In genomic region chr9:116763665-116764064, GRCh38 we compare ENCODE assay signal across 19 cellular contexts.
DNase-seq lines count a peak whose midpoint lies in the region; ATAC-seq and TF ChIP-seq lines count a peak whose summit lies in the region.
"Had no signal": no experiment of that assay in that cellular context is flagged by ENCODE, and none has a peak within 500 bp of the region (broad histone marks: within the 10 kb centered on the region; RNA-seq: fewer than 3 reads in every experiment).

No MANE protein-coding gene starts in this region.

- peak overlapping the region in 8 of 11 experiments; percentile 3 to 49 (median 25); a peak in 7 of 22 replicates for H3K4me2 ChIP-seq in BLaER1 treated with 17β-estradiol and CSF1 and Interleukin-3, amounts not matched to agents 10 nM and 100 nM
- H3K4me2 ChIP-seq: A549 had no signal

- H3K27me3 Mint-ChIP-seq in activated B cell treated with CpG ODN at 0.5 μM for 24 hours (no peaks in the 10 kb centered on the region), mesothelial cell of epicardium (ENCODE audit: low read depth) (no peaks in the 10 kb centered on the region)
- H3K27me3 Mint-ChIP-seq in activated CD4-positive, alpha-beta T cell treated with anti-CD3 and anti-CD28 coated beads for 36 hours = no peaks in the 10 kb centered on the region
- H3K27me3 Mint-ChIP-seq: CD4-positive, alpha-beta T cell had no signal

- no peaks in the 10 kb centered on the region for H4K20me1 ChIP-seq in BLaER1 treated with 17β-estradiol and CSF1 and Interleukin-3, amounts not matched to agents 10 nM and 100 nM

- no peak overlapping the region for H3K27ac Mint-ChIP-seq in activated B cell treated with CpG ODN at 0.5 μM for 24 hours
- H3K27ac Mint-ChIP-seq in mesothelial cell of epicardium = no peak overlapping the region
- H3K27ac Mint-ChIP-seq in activated CD4-positive, alpha-beta T cell treated with anti-CD3 and anti-CD28 coated beads for 36 hours = no peak overlapping the region
- H3K27ac Mint-ChIP-seq: CD14-positive monocyte; CD4-positive, alpha-beta T cell; CD8-positive, alpha-beta memory T cell; HFFc6 had no signal

- intact Hi-C loops in activated B cell treated with CpG ODN at 0.5 μM for 24 hours (cut with micrococcal nuclease) = no loop called here
- intact Hi-C loops in activated CD4-positive, alpha-beta T cell treated with anti-CD3 and anti-CD28 coated beads for 36 hours (cut with DNase I, micrococcal nuclease) = no loop called here

- no peaks in the 10 kb centered on the region for H3K27me3 ChIP-seq in BLaER1 treated with 17β-estradiol and CSF1 and Interleukin-3, amounts not matched to agents 10 nM and 100 nM

- H3K36me3 Mint-ChIP-seq in activated B cell treated with CpG ODN at 0.5 μM for 24 hours (ENCODE audit: low read depth) = no peaks in the 10 kb centered on the region
- no peaks in the 10 kb centered on the region for H3K36me3 Mint-ChIP-seq in mesothelial cell of epicardium
- no peaks in the 10 kb centered on the region for H3K36me3 Mint-ChIP-seq in activated CD4-positive, alpha-beta T cell treated with anti-CD3 and anti-CD28 coated beads for 36 hours (ENCODE audit: low read depth)
- H3K36me3 Mint-ChIP-seq: CD14-positive monocyte; CD8-positive, alpha-beta memory T cell had no signal

- no peaks in the 10 kb centered on the region for H3K9me3 Mint-ChIP-seq in activated B cell treated with CpG ODN at 0.5 μM for 24 hours
- no peaks in the 10 kb centered on the region for H3K9me3 Mint-ChIP-seq in mesothelial cell of epicardium
- H3K9me3 Mint-ChIP-seq in activated CD4-positive, alpha-beta T cell treated with anti-CD3 and anti-CD28 coated beads for 36 hours (ENCODE audit: low read depth) = no peaks in the 10 kb centered on the region
- H3K9me3 Mint-ChIP-seq: CD14-positive monocyte; CD4-positive, alpha-beta T cell; CD8-positive, alpha-beta memory T cell; HFFc6 had no signal

- no peak overlapping the region for H3K27ac ChIP-seq in BLaER1 treated with 17β-estradiol and CSF1 and Interleukin-3, amounts not matched to agents 10 nM and 100 nM
- H3K27ac ChIP-seq in coronary artery = no peak overlapping the region
- H3K27ac ChIP-seq: A549 had no signal

- no peaks in the 10 kb centered on the region for H3K9me3 ChIP-seq in BLaER1 treated with 17β-estradiol and CSF1 and Interleukin-3, amounts not matched to agents 10 nM and 100 nM (replicated peaks in 1 of 11)
- H3K9me3 ChIP-seq: A549, HAP-1 had no signal

- CTCF ChIA-PET in activated B cell treated with CpG ODN at 0.5 μM for 24 hours (lab: Charles Lee) = no interaction called here
- CTCF ChIA-PET in activated CD4-positive, alpha-beta T cell treated with anti-CD3 and anti-CD28 coated beads for 36 hours (lab: Charles Lee) = no interaction called here

- H3K4me3 Mint-ChIP-seq in activated B cell treated with CpG ODN at 0.5 μM for 24 hours = no peak overlapping the region
- H3K4me3 Mint-ChIP-seq in mesothelial cell of epicardium = no peak overlapping the region
- no peak overlapping the region for H3K4me3 Mint-ChIP-seq in activated CD4-positive, alpha-beta T cell treated with anti-CD3 and anti-CD28 coated beads for 36 hours
- H3K4me3 Mint-ChIP-seq: CD14-positive monocyte; CD4-positive, alpha-beta T cell; CD8-positive, alpha-beta memory T cell; HFFc6 had no signal

- H3K4me1 Mint-ChIP-seq in activated B cell treated with CpG ODN at 0.5 μM for 24 hours = no peaks in the 10 kb centered on the region
- no peaks in the 10 kb centered on the region for H3K4me1 Mint-ChIP-seq in mesothelial cell of epicardium
- no peaks in the 10 kb centered on the region for H3K4me1 Mint-ChIP-seq in activated CD4-positive, alpha-beta T cell treated with anti-CD3 and anti-CD28 coated beads for 36 hours
- H3K4me1 Mint-ChIP-seq: CD14-positive monocyte; CD8-positive, alpha-beta memory T cell had no signal

- peak; percentile 50 for ATAC-seq in GM18907 (IDR thresholded peaks at IDR 0.05; ENCODE audit: unreplicated experiment)
- peak; percentile 34 for ATAC-seq in activated B cell treated with CpG ODN at 0.5 μM for 24 hours (ENCODE audit: low read depth)
- no peak for ATAC-seq in activated CD4-positive, alpha-beta T cell treated with anti-CD3 and anti-CD28 coated beads for 36 hours
- ATAC-seq: A549 had no signal

- H3K4me1 ChIP-seq in BLaER1 treated with 17β-estradiol and CSF1 and Interleukin-3, amounts not matched to agents 10 nM and 100 nM = peaks cover 0 to 11% (median 7%) of the 10 kb centered on the region in 10 experiments; a peak in 13 of 20 replicates
- H3K4me1 ChIP-seq: A549, HAP-1 had no signal

- POLR2A ChIA-PET in activated B cell treated with CpG ODN at 0.5 μM for 24 hours (lab: Charles Lee) = no interaction called here
- POLR2A ChIA-PET in activated CD4-positive, alpha-beta T cell treated with anti-CD3 and anti-CD28 coated beads for 36 hours (lab: Charles Lee) = interaction anchor here (0.6 kb wide), 1 partner anchor 37 kb away, joined by 4 read pairs; no protein-coding TSS in a partner anchor

- TF ChIP-seq CTCF in activated B cell treated with CpG ODN at 0.5 μM for 24 hours (IDR thresholded peaks at IDR 0.05) (no peak), mesothelial cell of epicardium (IDR thresholded peaks at IDR 0.05; ENCODE audit: unreplicated experiment) (no peak), coronary artery (IDR thresholded peaks at IDR 0.05) (no peak)

- no peak overlapping the region for H3K4me3 ChIP-seq in BLaER1 treated with 17β-estradiol and CSF1 and Interleukin-3, amounts not matched to agents 10 nM and 100 nM
- H3K4me3 ChIP-seq in coronary artery = no peak overlapping the region
- H3K4me3 ChIP-seq: A549, HAP-1 had no signal

- DNase-seq in NAMALWA (ENCODE audit: low spot score) = peak; percentile 5
- no peak for DNase-seq in activated B cell treated with CpG ODN at 0.5 μM for 24 hours
- no peak for DNase-seq in mesothelial cell of epicardium (ENCODE audit: low spot score in 2 of 2, unreplicated experiment in 2 of 2)
- DNase-seq in coronary artery (ENCODE audit: low spot score) = no peak
- DNase-seq in activated CD4-positive, alpha-beta T cell treated with anti-CD3 and anti-CD28 coated beads for 36 hours = no peak
- DNase-seq in NCI-H187 treated with DMSO at 0.1 percent for 48 hours (lab: John Stamatoyannopoulos, UW) = no peak
- DNase-seq: 8988T; ACHN; CD4-positive, alpha-beta T cell; CD8-positive, alpha-beta memory T cell; DMS 273 treated with DMSO at 0.1 percent for 48 hours; DMS79; GOT3; HFFc6 had no signal

- no peaks in the 10 kb centered on the region for H3K36me3 ChIP-seq in BLaER1 treated with 17β-estradiol and CSF1 and Interleukin-3, amounts not matched to agents 10 nM and 100 nM
- H3K36me3 ChIP-seq: HAP-1 had no signal

- H3K9ac ChIP-seq in BLaER1 treated with 17β-estradiol and CSF1 and Interleukin-3, amounts not matched to agents 10 nM and 100 nM = no peak overlapping the region
